1 cellular context compared by ENCODE assay signal in genomic region chr22:25726241-25726640, GRCh38.
TF ChIP-seq lines count a peak whose summit lies in the region.

No MANE protein-coding gene starts in this region.

TF ChIP-seq in SK-N-SH treated with all-trans-retinoic acid at 6 μM for 48 hours, 23 proteins besides CTCF, POLR2A, EP300 and RAD21 (continued from another document):
- TF ChIP-seq CREB5 (CRISPR knock-in tag; IDR thresholded peaks at IDR 0.05; ENCODE audit: low read depth) (no peak), POU6F1 (CRISPR knock-in tag; IDR thresholded peaks at IDR 0.05; ENCODE audit: borderline replicate concordance, low read depth) (no peak), ESRRG (CRISPR knock-in tag; IDR thresholded peaks at IDR 0.05) (no peak), PPARA (CRISPR knock-in tag; IDR thresholded peaks at IDR 0.05; ENCODE audit: borderline replicate concordance) (no peak), SNAI2 (CRISPR knock-in tag; IDR thresholded peaks at IDR 0.05) (no peak), TSHZ2 (CRISPR knock-in tag; IDR thresholded peaks at IDR 0.05) (no peak), TCF4 (CRISPR knock-in tag; IDR thresholded peaks at IDR 0.05; ENCODE audit: borderline replicate concordance) (no peak), ISL1 (CRISPR knock-in tag; IDR thresholded peaks at IDR 0.05) (no peak), PATZ1 (CRISPR knock-in tag; IDR thresholded peaks at IDR 0.05; ENCODE audit: borderline replicate concordance) (no peak)
